Comparison of ENCODE assay signal across 2 cellular contexts in genomic region chr3:42287423-42287822, GRCh38. TPM values are rescaled to one million over a fixed set of nuclear protein-coding genes. Genes with fewer than 3 reads are reported as not detected.
"Had no signal": no experiment of that assay in that cellular context is flagged by ENCODE, and none has a peak within 500 bp of the region (broad histone marks: within the 10 kb centered on the region; RNA-seq: fewer than 3 reads in every experiment).

No MANE protein-coding gene starts in this region.

RNA-seq across cellular contexts. Expression of gene CCK, which starts 21.4 kb away (rescaled TPM):
- total RNA-seq: G401, GM12878 had no signal
- polyA plus RNA-seq: GM12878 had no signal
